In genomic region chr11:97622795-97623194, GRCh38 we compare ENCODE assay signal across 20 cellular contexts.
"Had no signal": no experiment of that assay in that cellular context is flagged by ENCODE, and none has a peak within 500 bp of the region (broad histone marks: within the 10 kb centered on the region; RNA-seq: fewer than 3 reads in every experiment).

No MANE protein-coding gene starts in this region.

- H3K36me3 ChIP-seq: left ventricle myocardium inferior, neutrophil, pancreas, right atrium auricular region, spleen, uterus had no signal

- DNase-seq: activated CD4-positive, alpha-beta memory T cell treated with anti-CD3 and anti-CD28 coated beads for 36 hours; activated CD4-positive, alpha-beta T cell treated with anti-CD3 and anti-CD28 coated beads for 48 hours; activated gamma-delta T cell; aorta; erythroblast; foreskin melanocyte; left ventricle myocardium inferior; pancreas; psoas muscle; spleen; stimulated activated CD4-positive, alpha-beta T cell treated with anti-CD3 and anti-CD28 coated beads, Interleukin-4, amount 100 ng/mL, for 1 hour; stimulated activated naive CD4-positive, alpha-beta T cell; T1000; testis; trophoblast cell; uterus had no signal

- H3K4me1 ChIP-seq: left ventricle myocardium inferior, pancreas, psoas muscle, right atrium auricular region, spleen, testis, uterus had no signal

- ATAC-seq: natural killer cell treated with Interleukin-12 subunit alpha and Interleukin-12 subunit beta and Interleukin-15 and Interleukin-18, amount 100 ng/mL, for 72 hours; pancreas; psoas muscle had no signal

- H3K4me3 ChIP-seq: hepatocyte, left ventricle myocardium inferior, pancreas, psoas muscle, right atrium auricular region, spleen, testis, uterus had no signal

- H3K9me3 ChIP-seq: neutrophil, pancreas, psoas muscle, right atrium auricular region, testis, uterus had no signal

- FAIRE-seq: pancreas had no signal

- H3K27me3 ChIP-seq: hepatocyte, neutrophil, pancreas, right atrium auricular region, spleen, testis, uterus had no signal

- H3K27ac ChIP-seq: hepatocyte, left ventricle myocardium inferior, neutrophil, pancreas, psoas muscle, right atrium auricular region, spleen, testis, uterus had no signal
